ENCODE assay signal across 28 cellular contexts in the genomic region with DNA sequence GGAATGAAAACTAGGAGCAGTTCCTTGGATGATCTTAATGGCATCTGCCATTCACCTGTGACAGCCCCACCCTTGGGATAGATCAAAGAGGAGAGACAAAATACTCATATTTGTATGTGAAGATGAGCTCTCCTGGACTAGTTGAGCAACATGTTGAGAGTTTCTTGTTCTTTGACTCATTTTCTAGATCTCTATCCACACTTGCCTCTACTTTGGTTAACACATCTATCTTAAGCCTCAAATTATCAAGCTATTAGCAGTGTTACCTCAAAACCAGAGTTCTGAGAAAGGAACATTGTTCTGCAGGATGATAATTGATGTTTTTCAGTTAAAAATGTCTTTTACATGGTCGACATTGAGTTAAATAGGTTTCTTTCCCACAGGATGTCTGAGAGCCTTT.
DNase-seq lines count a peak whose midpoint lies in the region; ATAC-seq and TF ChIP-seq lines count a peak whose summit lies in the region.
"Had no signal": no experiment of that assay in that cellular context is flagged by ENCODE, and none has a peak within 500 bp of the region (broad histone marks: within the 10 kb centered on the region; RNA-seq: fewer than 3 reads in every experiment).

No MANE protein-coding gene starts in this region.

- no peak for DNase-seq in activated T-cell treated with anti-CD3 and anti-CD28 coated beads, Interleukin-2, amount 50 U/mL, for 72 hours
- DNase-seq in activated T-cell treated with anti-CD3 and anti-CD28 coated beads for 4 hours (no peak), esophagus muscularis mucosa (ENCODE audit: extremely low spot score) (no peak)
- no peak for DNase-seq in T-helper 2 cell treated with Interferon-gamma antibody and Interleukin-4, amounts not matched to agents 5 μg/mL and 100 μg/mL, for 36 hours (ENCODE audit: low spot score)
- DNase-seq in activated naive CD8-positive, alpha-beta T cell treated with anti-CD3 and anti-CD28 coated beads, Interleukin-2, amount 50 U/mL, for 24 hours, result no peak
- DNase-seq in stimulated activated naive CD8-positive, alpha-beta T cell treated with anti-CD3 and anti-CD28 coated beads, Interleukin-15, Interleukin-2, amounts not matched to agents 100 U/mL and 50 U/mL, for 24 hours, result no peak
- DNase-seq in stimulated activated naive CD4-positive, alpha-beta T cell (lab: John Stamatoyannopoulos, UW), result no peak
- DNase-seq: ACHN; body of pancreas; CD8-positive, alpha-beta T cell; foreskin melanocyte; H7; heart right ventricle; KBM-7; NCI-H1092; NCI-H187 treated with DMSO at 0.1 percent for 48 hours; NCI-H2171 treated with DMSO at 0.1 percent for 48 hours; NCI-H510A treated with DMSO at 0.1 percent for 48 hours; SIG-M5; stimulated activated CD8-positive, alpha-beta memory T cell treated with anti-CD3 and anti-CD28 coated beads, Interleukin-4, amount 100 ng/mL, for 48 hours; transverse colon had no signal

- H3K4me1 Mint-ChIP-seq in activated T-cell treated with anti-CD3 and anti-CD28 coated beads, Interleukin-2, amount 50 U/mL, for 72 hours (ENCODE audit: low read depth), result peaks cover 53% of the 10 kb centered on the region
- peaks cover 29% of the 10 kb centered on the region for H3K4me1 Mint-ChIP-seq in T-helper 2 cell treated with Interferon-gamma antibody and Interleukin-4, amounts not matched to agents 5 μg/mL and 100 μg/mL, for 36 hours (ENCODE audit: low read depth)
- H3K4me1 Mint-ChIP-seq in activated naive CD8-positive, alpha-beta T cell treated with anti-CD3 and anti-CD28 coated beads, Interleukin-2, amount 50 U/mL, for 24 hours, result peaks cover 50% of the 10 kb centered on the region
- H3K4me1 Mint-ChIP-seq: B cell had no signal

- H3K27me3 ChIP-seq in esophagus muscularis mucosa, result no peaks in the 10 kb centered on the region
- H3K27me3 ChIP-seq: body of pancreas, heart right ventricle, neutrophil, transverse colon had no signal

- no peaks in the 10 kb centered on the region for H3K9me3 Mint-ChIP-seq in activated T-cell treated with anti-CD3 and anti-CD28 coated beads, Interleukin-2, amount 50 U/mL, for 72 hours
- no peaks in the 10 kb centered on the region for H3K9me3 Mint-ChIP-seq in T-helper 2 cell treated with Interferon-gamma antibody and Interleukin-4, amounts not matched to agents 5 μg/mL and 100 μg/mL, for 36 hours
- H3K9me3 Mint-ChIP-seq in activated naive CD8-positive, alpha-beta T cell treated with anti-CD3 and anti-CD28 coated beads, Interleukin-2, amount 50 U/mL, for 24 hours, result no peaks in the 10 kb centered on the region
- H3K9me3 Mint-ChIP-seq: CD8-positive, alpha-beta T cell; WTC11 had no signal

- peaks cover 0 to 33% (median 18%) of the 10 kb centered on the region in 4 donors for H3K4me1 ChIP-seq in esophagus muscularis mucosa
- H3K4me1 ChIP-seq: body of pancreas, heart right ventricle, transverse colon had no signal

- TF ChIP-seq CTCF in esophagus muscularis mucosa (IDR thresholded peaks at IDR 0.05), result no peak

- H3K27me3 Mint-ChIP-seq in activated T-cell treated with anti-CD3 and anti-CD28 coated beads, Interleukin-2, amount 50 U/mL, for 72 hours (ENCODE audit: low read depth), result peaks cover 49% of the 10 kb centered on the region
- H3K27me3 Mint-ChIP-seq in T-helper 2 cell treated with Interferon-gamma antibody and Interleukin-4, amounts not matched to agents 5 μg/mL and 100 μg/mL, for 36 hours (ENCODE audit: low read depth), result no peaks in the 10 kb centered on the region
- H3K27me3 Mint-ChIP-seq in activated naive CD8-positive, alpha-beta T cell treated with anti-CD3 and anti-CD28 coated beads, Interleukin-2, amount 50 U/mL, for 24 hours, result no peaks in the 10 kb centered on the region
- H3K27me3 Mint-ChIP-seq: B cell had no signal

- no peak for TF ChIP-seq POLR2A in esophagus muscularis mucosa (IDR thresholded peaks at IDR 0.05; ENCODE audit: low read depth)

- H3K4me3 ChIP-seq in esophagus muscularis mucosa, result no peak overlapping the region
- H3K4me3 ChIP-seq: body of pancreas, heart right ventricle, transverse colon had no signal

- no peaks in the 10 kb centered on the region for H3K36me3 ChIP-seq in esophagus muscularis mucosa
- H3K36me3 ChIP-seq: heart right ventricle, neutrophil, transverse colon had no signal

- intact Hi-C loops in esophagus muscularis mucosa (cut with DNase I), result no loop called here

- H3K4me3 Mint-ChIP-seq in activated T-cell treated with anti-CD3 and anti-CD28 coated beads, Interleukin-2, amount 50 U/mL, for 72 hours, result peak overlapping the region; percentile 59 to 80
- peak overlapping the region; percentile 45 for H3K4me3 Mint-ChIP-seq in T-helper 2 cell treated with Interferon-gamma antibody and Interleukin-4, amounts not matched to agents 5 μg/mL and 100 μg/mL, for 36 hours
- peak overlapping the region; percentile 38 for H3K4me3 Mint-ChIP-seq in activated naive CD8-positive, alpha-beta T cell treated with anti-CD3 and anti-CD28 coated beads, Interleukin-2, amount 50 U/mL, for 24 hours
- H3K4me3 Mint-ChIP-seq: B cell; CD8-positive, alpha-beta T cell; WTC11 had no signal

- peak overlapping the region in 2 of 4 donors; percentile 38 to 81 for H3K27ac ChIP-seq in esophagus muscularis mucosa (replicated peaks in 1 of 4)
- H3K27ac ChIP-seq: body of pancreas, heart right ventricle, HL-60, neutrophil, transverse colon had no signal

- 57% methylated on average over 1 of the region's 1 CpG for WGBS in esophagus muscularis mucosa

- no peaks in the 10 kb centered on the region for H3K9me3 ChIP-seq in esophagus muscularis mucosa
- H3K9me3 ChIP-seq: body of pancreas, heart right ventricle, neutrophil, transverse colon had no signal

- no peak for TF ChIP-seq EP300 in esophagus muscularis mucosa (IDR thresholded peaks at IDR 0.05)

- no peaks in the 10 kb centered on the region for H3K36me3 Mint-ChIP-seq in activated T-cell treated with anti-CD3 and anti-CD28 coated beads, Interleukin-2, amount 50 U/mL, for 72 hours (ENCODE audit: insufficient read depth in 2 of 2)
- H3K36me3 Mint-ChIP-seq in T-helper 2 cell treated with Interferon-gamma antibody and Interleukin-4, amounts not matched to agents 5 μg/mL and 100 μg/mL, for 36 hours (ENCODE audit: low read depth), result no peaks in the 10 kb centered on the region
- no peaks in the 10 kb centered on the region for H3K36me3 Mint-ChIP-seq in activated naive CD8-positive, alpha-beta T cell treated with anti-CD3 and anti-CD28 coated beads, Interleukin-2, amount 50 U/mL, for 24 hours (ENCODE audit: low read depth)
- H3K36me3 Mint-ChIP-seq: CD8-positive, alpha-beta T cell; WTC11 had no signal

- ATAC-seq in activated T-cell treated with anti-CD3 and anti-CD28 coated beads, Interleukin-2, amount 50 U/mL, for 72 hours (replicated peaks in 1 of 2), result peak; percentile 56 to 64
- ATAC-seq in activated naive CD8-positive, alpha-beta T cell treated with anti-CD3 and anti-CD28 coated beads, Interleukin-2, amount 50 U/mL, for 24 hours, result peak; percentile 57
- peak; percentile 29 for ATAC-seq in stimulated activated naive CD8-positive, alpha-beta T cell treated with anti-CD3 and anti-CD28 coated beads, Interleukin-15, Interleukin-2, amounts not matched to agents 100 U/mL and 50 U/mL, for 24 hours
- no peak for ATAC-seq in HG03565 (IDR thresholded peaks at IDR 0.05; ENCODE audit: unreplicated experiment)
- ATAC-seq: body of pancreas; CD8-positive, alpha-beta T cell; heart right ventricle; sciatic nerve; WTC11 had no signal

- peak overlapping the region; percentile 85 for H3K27ac Mint-ChIP-seq in activated T-cell treated with anti-CD3 and anti-CD28 coated beads, Interleukin-2, amount 50 U/mL, for 72 hours
- H3K27ac Mint-ChIP-seq in T-helper 2 cell treated with Interferon-gamma antibody and Interleukin-4, amounts not matched to agents 5 μg/mL and 100 μg/mL, for 36 hours, result no peak overlapping the region
- peak overlapping the region; percentile 88 for H3K27ac Mint-ChIP-seq in activated naive CD8-positive, alpha-beta T cell treated with anti-CD3 and anti-CD28 coated beads, Interleukin-2, amount 50 U/mL, for 24 hours
- H3K27ac Mint-ChIP-seq: B cell; CD8-positive, alpha-beta T cell; progenitor cell of endocrine pancreas; WTC11 had no signal
